25 cellular contexts compared by ENCODE assay signal in the genomic region with DNA sequence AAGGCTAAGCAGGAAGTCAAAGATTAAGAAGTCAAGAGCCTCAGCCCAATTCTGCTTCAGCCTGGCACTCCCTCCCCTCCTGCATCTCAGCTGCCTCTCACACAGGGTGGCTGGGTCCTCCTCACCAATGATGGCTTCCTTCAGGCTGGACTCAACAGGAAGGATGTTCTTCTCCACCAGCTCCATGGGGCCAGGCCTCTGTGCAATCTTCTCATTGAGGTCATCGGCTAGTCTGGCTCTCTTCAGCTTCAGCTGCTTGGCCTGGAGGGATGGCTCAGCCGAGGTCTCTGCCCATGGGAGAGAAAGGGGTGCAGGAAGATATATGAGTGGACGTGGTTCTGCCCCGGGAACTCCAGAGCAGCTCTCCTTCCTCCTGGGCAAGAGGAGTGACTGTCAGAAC. TPM values are rescaled to one million over a fixed set of nuclear protein-coding genes. Genes with fewer than 3 reads are reported as not detected.
DNase-seq lines count a peak whose midpoint lies in the region; ATAC-seq lines count a peak whose summit lies in the region.
"Had no signal": no experiment of that assay in that cellular context is flagged by ENCODE, and none has a peak within 500 bp of the region (broad histone marks: within the 10 kb centered on the region; RNA-seq: fewer than 3 reads in every experiment).

No MANE protein-coding gene starts in this region.

- peaks cover 56% of the 10 kb centered on the region for H3K79me2 ChIP-seq in Karpas-422 (ENCODE audit: low read length)

- H3K27me3 Mint-ChIP-seq in central memory CD8-positive, alpha-beta T cell, result no peaks in the 10 kb centered on the region
- H3K27me3 Mint-ChIP-seq: T-cell had no signal

- no peak overlapping the region for H3K4me2 ChIP-seq in Karpas-422 (ENCODE audit: low read depth, low read length, poor library complexity, severe bottlenecking)
- H3K4me2 ChIP-seq: A549, PC-9 had no signal

- intact Hi-C loops in posterior vena cava (cut with DNase I), result no loop called here

- no peak overlapping the region for H3K9ac ChIP-seq in Karpas-422 (ENCODE audit: low read length)

- H3K27me3 ChIP-seq in Karpas-422 (ENCODE audit: low read length), result no peaks in the 10 kb centered on the region
- H3K27me3 ChIP-seq: BE2C, cardiac muscle cell, SJCRH30 had no signal

- peaks cover 36% of the 10 kb centered on the region for H3K4me1 ChIP-seq in Karpas-422 (ENCODE audit: low read length)
- H3K4me1 ChIP-seq: A549, BE2C had no signal

- no peak overlapping the region for H3K4me3 ChIP-seq in Karpas-422 (ENCODE audit: low read length)
- H3K4me3 ChIP-seq: A549, cardiac muscle cell, lower lobe of right lung, PC-9, SJCRH30 had no signal

- peak overlapping the region; percentile 84 for H3K27ac Mint-ChIP-seq in central memory CD8-positive, alpha-beta T cell (ENCODE audit: low read depth)

- no peaks in the 10 kb centered on the region for H3K9me3 ChIP-seq in Karpas-422 (ENCODE audit: low read length)
- H3K9me3 ChIP-seq: A549, BE2C, lower lobe of right lung, SJCRH30 had no signal

- peak overlapping the region; percentile 57 for H3K27ac ChIP-seq in Karpas-422 (ENCODE audit: low read length)
- H3K27ac ChIP-seq: A549, cardiac muscle cell, lower lobe of right lung, PC-9, SJCRH30 had no signal

- no peaks in the 10 kb centered on the region for H3K9me2 ChIP-seq in Karpas-422 (replicated peaks; ENCODE audit: insufficient read depth, low read length)

- no peak overlapping the region for H2AFZ ChIP-seq in Karpas-422 (ENCODE audit: low read length)
- H2AFZ ChIP-seq: PC-9 had no signal

- H3K9me3 Mint-ChIP-seq in central memory CD8-positive, alpha-beta T cell, result no peaks in the 10 kb centered on the region
- H3K9me3 Mint-ChIP-seq: T-cell had no signal

- no peak overlapping the region for H3K4me3 Mint-ChIP-seq in central memory CD8-positive, alpha-beta T cell
- H3K4me3 Mint-ChIP-seq: T-cell had no signal

- H3K36me3 ChIP-seq in Karpas-422 (ENCODE audit: insufficient read depth, low read length), result peaks cover 47% of the 10 kb centered on the region
- H3K36me3 ChIP-seq: SJCRH30 had no signal

- peaks cover 32% of the 10 kb centered on the region for H3K4me1 Mint-ChIP-seq in central memory CD8-positive, alpha-beta T cell

- no peak for ATAC-seq in central memory CD8-positive, alpha-beta T cell (replicated peaks; ENCODE audit: extremely low read depth, poor library complexity, severe bottlenecking)
- ATAC-seq in HG03175 (IDR thresholded peaks at IDR 0.05; ENCODE audit: unreplicated experiment) (no peak), HG03025 (IDR thresholded peaks at IDR 0.05; ENCODE audit: low FRiP score, unreplicated experiment) (no peak)
- ATAC-seq: A549, lower lobe of right lung, T-cell had no signal

- H4K20me1 ChIP-seq in Karpas-422 (ENCODE audit: insufficient read depth, low read depth, low read length), result no peaks in the 10 kb centered on the region

- peaks cover 41% of the 10 kb centered on the region for H3K36me3 Mint-ChIP-seq in central memory CD8-positive, alpha-beta T cell (ENCODE audit: insufficient read depth)

- DNase-seq in activated effector memory CD4-positive, alpha-beta T cell treated with anti-CD3 and anti-CD28 coated beads, Interleukin-2, amount 50 U/mL, for 16 hours, result peak; percentile 41
- DNase-seq in activated effector memory CD4-positive, alpha-beta T cell treated with Interleukin-2 at 50 U/mL for 16 hours, result no peak
- DNase-seq in Karpas-422 (no peak), posterior vena cava (ENCODE audit: low spot score) (peak; percentile 62)
- no peak for DNase-seq in central memory CD8-positive, alpha-beta T cell (ENCODE audit: low spot score in 2 of 2)
- DNase-seq in activated CD8-positive, alpha-beta memory T cell treated with anti-CD3 and anti-CD28 coated beads, Interleukin-2, amount 50 U/mL, for 4 hours, result no peak
- DNase-seq: activated CD4-positive, alpha-beta T cell treated with anti-CD3 and anti-CD28 coated beads for 4 hours; activated gamma-delta T cell treated with Interleukin-2 at 50 U/mL for 16 hours; aorta; BE2C; glutamatergic neuron; HCEC 1CT; lower lobe of right lung; NCI-H1694; NCI-H2171; NCI-H510A treated with DMSO at 0.1 percent for 48 hours; NK-92 treated with Interleukin-12 subunit alpha and Interleukin-12 subunit beta, amount 100 ng/mL, for 24 hours; SJCRH30; substantia nigra; T-cell had no signal

RNA-seq across cellular contexts. Expression of a gene that starts 59.1 kb away (rescaled TPM):
- total RNA-seq in Karpas-422 (2014; rRNA removed; shearing (Covaris generic); ENCODE audit: low replicate concordance), result 108 and 251 TPM in 2 replicates
- total RNA-seq in posterior vena cava, result 10 to 100 TPM; 33.2 to 40.3 TPM

Comparison
In these comparisons a context has a peak if more than half of its experiments do, and no peak if none do; other contexts are left out.
1. DNase-seq: peak in activated effector memory CD4-positive, alpha-beta T cell treated with anti-CD3 and anti-CD28 coated beads, Interleukin-2, amount 50 U/mL, for 16 hours (single experiment) and posterior vena cava (single experiment); none in activated effector memory CD4-positive, alpha-beta T cell treated with Interleukin-2 at 50 U/mL for 16 hours (single experiment), Karpas-422 (single experiment), central memory CD8-positive, alpha-beta T cell (0 of 2) and activated CD8-positive, alpha-beta memory T cell treated with anti-CD3 and anti-CD28 coated beads, Interleukin-2, amount 50 U/mL, for 4 hours (single experiment).